8 cellular contexts compared by ENCODE assay signal in genomic region chr4:78776729-78777555, GRCh38. TPM values are rescaled to one million over a fixed set of nuclear protein-coding genes. Genes with fewer than 3 reads are reported as not detected.
DNase-seq lines count a peak whose midpoint lies in the region; ATAC-seq and TF ChIP-seq lines count a peak whose summit lies in the region.

No MANE protein-coding gene starts in this region.

- H3K27me3 ChIP-seq in right atrium auricular region = no peaks in the 10 kb centered on the region

- H3K4me3 Mint-ChIP-seq in activated naive CD8-positive, alpha-beta T cell treated with anti-CD3 and anti-CD28 coated beads, Interleukin-2, amount 50 U/mL, for 24 hours = peak overlapping the region; percentile 93

- DNase-seq in COR-L47 (lab: John Stamatoyannopoulos, UW) (peak; percentile 36), HPDE6-E6E7 (ENCODE audit: extremely low spot score) (peak; percentile 81), right atrium auricular region (ENCODE audit: low spot score) (peak; percentile 74), renal cortical epithelial cell (ENCODE audit: low read depth) (peak; percentile 63), NCI-H446 treated with DMSO at 0.1 percent for 48 hours (lab: John Stamatoyannopoulos, UW) (no peak)
- DNase-seq in activated naive CD8-positive, alpha-beta T cell treated with anti-CD3 and anti-CD28 coated beads, Interleukin-2, amount 50 U/mL, for 24 hours = peak; percentile 63

- peak; percentile 33 for ATAC-seq in GM19467 (IDR thresholded peaks at IDR 0.05; ENCODE audit: unreplicated experiment)
- ATAC-seq in SK-N-SH treated with all-trans-retinoic acid at 6 μM for 48 hours = peak; percentile 41
- peak; percentile 81 for ATAC-seq in activated naive CD8-positive, alpha-beta T cell treated with anti-CD3 and anti-CD28 coated beads, Interleukin-2, amount 50 U/mL, for 24 hours

- peak overlapping the region; percentile 92 for H3K27ac Mint-ChIP-seq in activated naive CD8-positive, alpha-beta T cell treated with anti-CD3 and anti-CD28 coated beads, Interleukin-2, amount 50 U/mL, for 24 hours

- H3K4me1 ChIP-seq in right atrium auricular region = peaks cover 0 to 37% of the 10 kb centered on the region in 2 donors

- peak overlapping the region; percentile 98 to 100 for H3K27ac ChIP-seq in right atrium auricular region

- H3K36me3 Mint-ChIP-seq in activated naive CD8-positive, alpha-beta T cell treated with anti-CD3 and anti-CD28 coated beads, Interleukin-2, amount 50 U/mL, for 24 hours (ENCODE audit: low read depth) = no peaks in the 10 kb centered on the region

- no peaks in the 10 kb centered on the region for H3K27me3 Mint-ChIP-seq in activated naive CD8-positive, alpha-beta T cell treated with anti-CD3 and anti-CD28 coated beads, Interleukin-2, amount 50 U/mL, for 24 hours

- no peaks in the 10 kb centered on the region for H3K36me3 ChIP-seq in right atrium auricular region

- no peaks in the 10 kb centered on the region for H3K9me3 Mint-ChIP-seq in activated naive CD8-positive, alpha-beta T cell treated with anti-CD3 and anti-CD28 coated beads, Interleukin-2, amount 50 U/mL, for 24 hours

- H3K4me3 ChIP-seq in right atrium auricular region = peak overlapping the region; percentile 88 to 97

- H3K4me1 Mint-ChIP-seq in activated naive CD8-positive, alpha-beta T cell treated with anti-CD3 and anti-CD28 coated beads, Interleukin-2, amount 50 U/mL, for 24 hours = peaks cover 40% of the 10 kb centered on the region

- no peaks in the 10 kb centered on the region for H3K9me3 ChIP-seq in right atrium auricular region

- TF ChIP-seq CTCF in right atrium auricular region (IDR thresholded peaks at IDR 0.05) = no peak

TF ChIP-seq in SK-N-SH treated with all-trans-retinoic acid at 6 μM for 48 hours, 23 proteins besides CTCF, POLR2A, EP300 and RAD21:
- TF ChIP-seq ESRRG (CRISPR knock-in tag; IDR thresholded peaks at IDR 0.05) = no peak

RNA-seq across cellular contexts. Expression of gene BMP2K, which starts 0.8 kb away (rescaled TPM):
- total RNA-seq in right atrium auricular region (10 to 100 TPM; 43.6 to 52.6 TPM), renal cortical epithelial cell (65.5 and 70.2 TPM in 2 replicates)
